Comparison of ENCODE assay signal across 1 cellular context in genomic region chr19:1074512-1075283, GRCh38.
TF ChIP-seq lines count a peak whose summit lies in the region.

No MANE protein-coding gene starts in this region.

TF ChIP-seq in K562, 482 proteins besides CTCF, POLR2A, EP300 and RAD21 (continued from another document):
- TF ChIP-seq ZBTB9 (CRISPR knock-in tag; IDR thresholded peaks at IDR 0.05) (peak; percentile 24; the same call in 1 of the 2 replicates), SAFB (IDR thresholded peaks at IDR 0.05; ENCODE audit: borderline replicate concordance, low read depth, low read length) (no peak), NR3C1 (CRISPR knock-in tag; IDR thresholded peaks at IDR 0.05) (no peak), ZFP1 (CRISPR knock-in tag; IDR thresholded peaks at IDR 0.05) (no peak), FOXM1 (IDR thresholded peaks at IDR 0.05; ENCODE audit: low read depth) (no peak), FOXM1 (CRISPR knock-in tag; IDR thresholded peaks at IDR 0.05; ENCODE audit: low read depth) (no peak), TCF7 (IDR thresholded peaks at IDR 0.05; ENCODE audit: borderline replicate concordance) (no peak), SP1 (CRISPR knock-in tag; IDR thresholded peaks at IDR 0.05) (no peak), TCF15 (CRISPR knock-in tag; IDR thresholded peaks at IDR 0.05) (no peak), ARID4B (CRISPR knock-in tag; IDR thresholded peaks at IDR 0.05) (peak; percentile 53; the same call in 1 of the 2 replicates), GABPB2 (CRISPR knock-in tag; conservative IDR thresholded peaks at IDR 0.05) (no peak), TOE1 (IDR thresholded peaks at IDR 0.05; ENCODE audit: borderline replicate concordance) (no peak), TOE1 (CRISPR knock-in tag; IDR thresholded peaks at IDR 0.05; ENCODE audit: borderline replicate concordance, low read depth) (no peak), VEZF1 (CRISPR knock-in tag; IDR thresholded peaks at IDR 0.05) (peak; percentile 94), NR2F6 (CRISPR knock-in tag; IDR thresholded peaks at IDR 0.05) (no peak), ZNF121 (CRISPR knock-in tag; conservative IDR thresholded peaks at IDR 0.05) (0 out of 2 replicates have a peak, but pooled peaks have one; percentile 5), E2F6 (IDR thresholded peaks at IDR 0.05; ENCODE audit: borderline replicate concordance in 1 of 2, extremely low read depth in 1 of 2, insufficient read depth in 1 of 2, insufficient read length in 1 of 2, low read depth in 1 of 2, low read length in 1 of 2, poor library complexity in 1 of 2, severe bottlenecking in 1 of 2) (peak in 1 of 2 experiments; percentile 7), NFE2 (IDR thresholded peaks at IDR 0.05; ENCODE audit: low read depth) (no peak), JUND (IDR thresholded peaks at IDR 0.05; ENCODE audit: borderline replicate concordance, low read depth, low read length) (no peak), JUND (tag; IDR thresholded peaks at IDR 0.05; ENCODE audit: borderline replicate concordance, low read depth, low read length) (no peak), ZBTB34 (CRISPR knock-in tag; IDR thresholded peaks at IDR 0.05) (no peak), HNRNPUL1 (IDR thresholded peaks at IDR 0.05; ENCODE audit: low read length) (no peak)
- TF ChIP-seq, protein P1, sequence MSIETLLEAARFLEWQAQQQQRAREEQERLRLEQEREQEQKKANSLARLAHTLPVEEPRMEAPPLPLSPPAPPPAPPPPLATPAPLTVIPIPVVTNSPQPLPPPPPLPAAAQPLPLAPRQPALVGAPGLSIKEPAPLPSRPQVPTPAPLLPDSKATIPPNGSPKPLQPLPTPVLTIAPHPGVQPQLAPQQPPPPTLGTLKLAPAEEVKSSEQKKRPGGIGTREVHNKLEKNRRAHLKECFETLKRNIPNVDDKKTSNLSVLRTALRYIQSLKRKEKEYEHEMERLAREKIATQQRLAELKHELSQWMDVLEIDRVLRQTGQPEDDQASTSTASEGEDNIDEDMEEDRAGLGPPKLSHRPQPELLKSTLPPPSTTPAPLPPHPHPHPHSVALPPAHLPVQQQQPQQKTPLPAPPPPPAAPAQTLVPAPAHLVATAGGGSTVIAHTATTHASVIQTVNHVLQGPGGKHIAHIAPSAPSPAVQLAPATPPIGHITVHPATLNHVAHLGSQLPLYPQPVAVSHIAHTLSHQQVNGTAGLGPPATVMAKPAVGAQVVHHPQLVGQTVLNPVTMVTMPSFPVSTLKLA (conservative IDR thresholded peaks at IDR 0.05) = 0 out of 4 replicates have a peak, but pooled peaks of 1 of the 2 experiments have one; percentile 36
